27 cellular contexts compared by ENCODE assay signal in the genomic region with DNA sequence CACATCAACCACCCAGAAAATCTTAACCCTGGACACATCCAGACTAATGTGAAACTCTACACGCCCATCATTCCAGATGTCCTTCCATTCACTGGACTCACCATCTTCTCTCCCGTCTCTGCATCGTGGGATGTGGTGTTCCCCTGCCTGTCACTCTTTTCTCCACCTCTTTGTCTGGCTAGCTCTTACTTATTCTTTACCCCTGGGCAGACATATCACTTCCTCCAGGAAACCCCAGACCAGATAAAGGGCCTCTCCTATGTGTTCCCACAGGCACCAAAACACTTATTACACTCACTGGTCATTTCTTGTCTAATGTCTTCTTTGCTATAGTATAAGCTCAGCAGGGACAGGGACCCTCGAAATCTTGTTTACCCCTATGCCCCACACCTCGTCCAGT.
DNase-seq lines count a peak whose midpoint lies in the region; ATAC-seq, FAIRE-seq and TF ChIP-seq lines count a peak whose summit lies in the region.
"Had no signal": no experiment of that assay in that cellular context is flagged by ENCODE, and none has a peak within 500 bp of the region (broad histone marks: within the 10 kb centered on the region; RNA-seq: fewer than 3 reads in every experiment).

No MANE protein-coding gene starts in this region.

- DNase-seq in NCI-H226, result peak; percentile 46
- no peak for DNase-seq in astrocyte (ENCODE audit: low read depth)
- peak; percentile 20 for DNase-seq in fibroblast of pulmonary artery (ENCODE audit: low read depth)
- DNase-seq in NCI-H2227 (lab: John Stamatoyannopoulos, UW; ENCODE audit: unreplicated experiment), result no peak
- DNase-seq: CD4-positive, CD25-positive, alpha-beta regulatory T cell; DMS153; DND-41; GOT3; HCEC 1CT; IMR-90; KG1; MM.1S; NCI-H1048; NCI-H1417; NCI-H1694; NCI-H2029 treated with DMSO at 0.1 percent for 48 hours; NCI-H2227 treated with DMSO at 0.1 percent for 48 hours; NCI-H510A; NCI-H69; SJCRH30 had no signal

- H3K79me2 ChIP-seq in astrocyte (ENCODE audit: insufficient read depth, low read length), result no peaks in the 10 kb centered on the region

- no peaks in the 10 kb centered on the region for H3K36me3 Mint-ChIP-seq in astrocyte (ENCODE audit: low read depth, unreplicated experiment)
- H3K36me3 Mint-ChIP-seq: CD4-positive, CD25-positive, alpha-beta regulatory T cell had no signal

- no peaks in the 10 kb centered on the region for H3K9me3 ChIP-seq in astrocyte (ENCODE audit: insufficient read depth, low read depth, low read length)
- H3K9me3 ChIP-seq: BLaER1, SJCRH30 had no signal

- no peaks in the 10 kb centered on the region for H3K9me3 Mint-ChIP-seq in astrocyte (ENCODE audit: unreplicated experiment)

- H3K27ac ChIP-seq in astrocyte (ENCODE audit: low read depth, low read length), result no peak overlapping the region
- H3K27ac ChIP-seq: BLaER1, SJCRH30 had no signal

- no peak overlapping the region for H3K4me3 Mint-ChIP-seq in astrocyte (ENCODE audit: unreplicated experiment)

- H3K36me3 ChIP-seq in astrocyte (ENCODE audit: insufficient read depth, low read length), result no peaks in the 10 kb centered on the region
- H3K36me3 ChIP-seq: BLaER1, SJCRH30 had no signal

- no peak for FAIRE-seq in astrocyte (lab: Jason Lieb, UNC)
- FAIRE-seq: A204.1, RCC 7860 had no signal

- no peak overlapping the region for H3K9ac ChIP-seq in astrocyte (ENCODE audit: low read length)
- H3K9ac ChIP-seq: BLaER1 had no signal

- TF ChIP-seq CTCF in astrocyte (IDR thresholded peaks at IDR 0.05; ENCODE audit: insufficient read depth, low read depth, low read length) (no peak), fibroblast of pulmonary artery (IDR thresholded peaks at IDR 0.05; ENCODE audit: low read length, missing control alignments) (no peak)

- ATAC-seq in HG02588 (IDR thresholded peaks at IDR 0.05; ENCODE audit: unreplicated experiment) (peak; percentile 42), HG03175 (IDR thresholded peaks at IDR 0.05; ENCODE audit: unreplicated experiment) (no peak), HG03460 (IDR thresholded peaks at IDR 0.05; ENCODE audit: unreplicated experiment) (no peak)
- ATAC-seq: SK-N-SH treated with all-trans-retinoic acid at 6 μM for 48 hours had no signal

- H3K4me1 Mint-ChIP-seq in astrocyte (ENCODE audit: low read depth, unreplicated experiment), result peaks cover 5% of the 10 kb centered on the region
- H3K4me1 Mint-ChIP-seq: CD4-positive, CD25-positive, alpha-beta regulatory T cell had no signal

- no peak overlapping the region for H3K4me2 ChIP-seq in astrocyte (ENCODE audit: low read length)
- H3K4me2 ChIP-seq: BLaER1 had no signal

- H2AFZ ChIP-seq in astrocyte (ENCODE audit: low read depth, low read length), result no peak overlapping the region

- H3K27ac Mint-ChIP-seq in astrocyte (ENCODE audit: unreplicated experiment), result peak overlapping the region; percentile 0
- H3K27ac Mint-ChIP-seq: CD4-positive, CD25-positive, alpha-beta regulatory T cell had no signal

- H3K4me1 ChIP-seq in astrocyte (ENCODE audit: insufficient read depth, low read length), result no peaks in the 10 kb centered on the region
- H3K4me1 ChIP-seq: BLaER1, SJCRH30 had no signal

- no peaks in the 10 kb centered on the region for H3K27me3 ChIP-seq in astrocyte (ENCODE audit: insufficient read depth, low read length)
- H3K27me3 ChIP-seq: BLaER1, SJCRH30 had no signal

- H3K27me3 Mint-ChIP-seq in astrocyte (ENCODE audit: low read depth, unreplicated experiment), result peaks cover 2% of the 10 kb centered on the region

- no peak overlapping the region for H3K4me3 ChIP-seq in astrocyte (ENCODE audit: insufficient read depth, low read depth, low read length)
- no peak overlapping the region for H3K4me3 ChIP-seq in fibroblast of pulmonary artery (replicated peaks; ENCODE audit: low read depth, low read length)
- H3K4me3 ChIP-seq: BLaER1, SJCRH30 had no signal

- H4K20me1 ChIP-seq in astrocyte (ENCODE audit: insufficient read depth, low read length), result no peaks in the 10 kb centered on the region
- H4K20me1 ChIP-seq: BLaER1 had no signal

Comparison
In these comparisons a context has a peak if more than half of its experiments do, and no peak if none do; other contexts are left out.
1. DNase-seq: peak in NCI-H226 (single experiment) and fibroblast of pulmonary artery (single experiment); none in astrocyte (single experiment) and NCI-H2227 (single experiment).